ENCODE assay signal across 10 cellular contexts in genomic region chr5:96794757-96795156, GRCh38.
DNase-seq lines count a peak whose midpoint lies in the region.
"Had no signal": no experiment of that assay in that cellular context is flagged by ENCODE, and none has a peak within 500 bp of the region (broad histone marks: within the 10 kb centered on the region; RNA-seq: fewer than 3 reads in every experiment).

No MANE protein-coding gene starts in this region.

- DNase-seq in activated CD4-positive, alpha-beta T cell treated with anti-CD3 and anti-CD28 coated beads for 1 hour = peak; percentile 15
- peak; percentile 20 for DNase-seq in activated CD8-positive, alpha-beta memory T cell treated with anti-CD3 and anti-CD28 coated beads, Interleukin-2, amount 50 U/mL, for 1 hour (ENCODE audit: extremely low read depth)
- peak in 2 of 3 donors; percentile 9 to 18 for DNase-seq in effector memory CD4-positive, alpha-beta T cell
- peak; percentile 30 for DNase-seq in stimulated activated CD8-positive, alpha-beta memory T cell treated with anti-CD3 and anti-CD28 coated beads, Interleukin-7, amount 100 ng/mL, for 24 hours (ENCODE audit: low read depth)
- DNase-seq in NCI-H2029 (lab: John Stamatoyannopoulos, UW) (no peak), DMS 273 treated with DMSO at 0.1 percent for 48 hours (lab: John Stamatoyannopoulos, UW) (no peak), NCI-H1105 treated with DMSO at 0.1 percent for 48 hours (lab: John Stamatoyannopoulos, UW) (no peak)
- DNase-seq: NCI-H69, Right ventricle myocardium superior, thyroid gland had no signal

- H3K4me1 ChIP-seq in effector memory CD4-positive, alpha-beta T cell (ENCODE audit: control insufficient read depth, insufficient read depth, low read length, poor library complexity, severe bottlenecking) = peaks cover 4% of the 10 kb centered on the region
- H3K4me1 ChIP-seq: thyroid gland had no signal

- H3K4me3 ChIP-seq in effector memory CD4-positive, alpha-beta T cell (ENCODE audit: insufficient read depth, low read depth, low read length, poor library complexity, severe bottlenecking) = no peak overlapping the region
- H3K4me3 ChIP-seq: thyroid gland had no signal

- H3K36me3 ChIP-seq in effector memory CD4-positive, alpha-beta T cell (ENCODE audit: control insufficient read depth, insufficient read depth, low read length) = peaks cover 89% of the 10 kb centered on the region

- no peaks in the 10 kb centered on the region for H3K27me3 ChIP-seq in effector memory CD4-positive, alpha-beta T cell (replicated peaks; ENCODE audit: control insufficient read depth, insufficient read depth, low read length, poor library complexity, severe bottlenecking)
- H3K27me3 ChIP-seq: thyroid gland had no signal

- no peaks in the 10 kb centered on the region for H3K9me3 ChIP-seq in effector memory CD4-positive, alpha-beta T cell (ENCODE audit: control insufficient read depth, low read length)
- H3K9me3 ChIP-seq: thyroid gland had no signal

- no peak overlapping the region for H3K27ac ChIP-seq in effector memory CD4-positive, alpha-beta T cell (ENCODE audit: insufficient read depth, low read length, poor library complexity, severe bottlenecking)
- H3K27ac ChIP-seq: thyroid gland had no signal

Comparison
In these comparisons a context has a peak if more than half of its experiments do, and no peak if none do; other contexts are left out.
1. DNase-seq: peak in activated CD4-positive, alpha-beta T cell treated with anti-CD3 and anti-CD28 coated beads for 1 hour (single experiment), activated CD8-positive, alpha-beta memory T cell treated with anti-CD3 and anti-CD28 coated beads, Interleukin-2, amount 50 U/mL, for 1 hour (single experiment), effector memory CD4-positive, alpha-beta T cell (2 of 3) and stimulated activated CD8-positive, alpha-beta memory T cell treated with anti-CD3 and anti-CD28 coated beads, Interleukin-7, amount 100 ng/mL, for 24 hours (single experiment); none in NCI-H2029 (single experiment), DMS 273 treated with DMSO at 0.1 percent for 48 hours (single experiment) and NCI-H1105 treated with DMSO at 0.1 percent for 48 hours (single experiment).